ENCODE assay signal across 11 cellular contexts in the genomic region with DNA sequence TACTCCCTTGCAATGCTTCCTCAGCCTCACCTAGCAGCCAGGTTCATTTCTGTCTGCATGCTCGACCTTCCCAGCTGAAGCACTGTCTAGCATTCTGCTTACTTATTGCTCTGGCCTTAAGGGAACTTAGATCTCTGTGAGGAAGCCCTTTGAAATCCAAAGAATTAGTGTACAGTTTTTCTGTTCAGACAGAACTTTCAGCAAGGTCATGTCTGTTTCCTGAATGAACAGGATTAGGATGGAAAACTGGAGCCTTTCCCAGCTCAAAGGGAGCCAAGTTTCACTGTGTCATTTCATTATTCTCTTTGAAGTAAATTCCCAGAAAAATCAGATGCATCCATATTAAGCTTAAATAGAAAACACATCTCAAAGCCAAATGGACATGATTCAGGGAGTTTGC.
DNase-seq lines count a peak whose midpoint lies in the region; FAIRE-seq and TF ChIP-seq lines count a peak whose summit lies in the region.
"Had no signal": no experiment of that assay in that cellular context is flagged by ENCODE, and none has a peak within 500 bp of the region (broad histone marks: within the 10 kb centered on the region; RNA-seq: fewer than 3 reads in every experiment).

No MANE protein-coding gene starts in this region.

- H3K27ac ChIP-seq in esophagus squamous epithelium, result peak overlapping the region; percentile 6 to 62 (median 32)

- H3K4me3 Mint-ChIP-seq in mesothelial cell of epicardium, result no peak overlapping the region

- H3K4me1 ChIP-seq in esophagus squamous epithelium, result peaks cover 14 to 52% (median 16%) of the 10 kb centered on the region in 3 donors

- H3K27me3 ChIP-seq in esophagus squamous epithelium, result no peaks in the 10 kb centered on the region
- H3K27me3 ChIP-seq: upper lobe of right lung had no signal

- no peaks in the 10 kb centered on the region for H3K9me3 Mint-ChIP-seq in mesothelial cell of epicardium

- H3K27ac Mint-ChIP-seq in mesothelial cell of epicardium, result peak overlapping the region; percentile 71

- FAIRE-seq in TTC549 (lab: Jason Lieb, UNC), result peak; percentile 93
- FAIRE-seq: GM12892 had no signal

- TF ChIP-seq CTCF in esophagus squamous epithelium (IDR thresholded peaks at IDR 0.05) (no peak), mesothelial cell of epicardium (IDR thresholded peaks at IDR 0.05; ENCODE audit: unreplicated experiment) (no peak)

- intact Hi-C loops in esophagus squamous epithelium (cut with DNase I), result no loop called here

- H3K4me3 ChIP-seq in esophagus squamous epithelium, result no peak overlapping the region
- H3K4me3 ChIP-seq: prostate gland, upper lobe of right lung had no signal

- H3K36me3 Mint-ChIP-seq in mesothelial cell of epicardium, result no peaks in the 10 kb centered on the region

- H3K36me3 ChIP-seq in esophagus squamous epithelium, result no peaks in the 10 kb centered on the region
- H3K36me3 ChIP-seq: prostate gland, upper lobe of right lung had no signal

- H3K9me3 ChIP-seq in esophagus squamous epithelium, result no peaks in the 10 kb centered on the region
- H3K9me3 ChIP-seq: prostate gland, upper lobe of right lung had no signal

- DNase-seq in esophagus squamous epithelium (lab: John Stamatoyannopoulos, UW) (no peak), mesothelial cell of epicardium (ENCODE audit: low spot score in 2 of 2, unreplicated experiment in 2 of 2) (no peak), stromal cell of bone marrow (ENCODE audit: low read depth) (peak; percentile 60), NCI-H2029 (lab: John Stamatoyannopoulos, UW) (no peak), AG08396 (ENCODE audit: low spot score) (no peak), NCI-H2196 (lab: John Stamatoyannopoulos, UW; ENCODE audit: unreplicated experiment) (no peak)
- DNase-seq: activated naive CD4-positive, alpha-beta T cell treated with Interleukin-2 at 50 U/mL for 16 hours; upper lobe of right lung had no signal

- 0 to 17% methylated on average over 1 of the region's 1 CpG for WGBS in esophagus squamous epithelium, 2 donors

- H3K4me1 Mint-ChIP-seq in mesothelial cell of epicardium, result peaks cover 49% of the 10 kb centered on the region

- H3K27me3 Mint-ChIP-seq in mesothelial cell of epicardium (ENCODE audit: low read depth), result no peaks in the 10 kb centered on the region

- TF ChIP-seq POLR2A in esophagus squamous epithelium (IDR thresholded peaks at IDR 0.05), result no peak
